ENCODE assay signal across 8 cellular contexts in the genomic region with DNA sequence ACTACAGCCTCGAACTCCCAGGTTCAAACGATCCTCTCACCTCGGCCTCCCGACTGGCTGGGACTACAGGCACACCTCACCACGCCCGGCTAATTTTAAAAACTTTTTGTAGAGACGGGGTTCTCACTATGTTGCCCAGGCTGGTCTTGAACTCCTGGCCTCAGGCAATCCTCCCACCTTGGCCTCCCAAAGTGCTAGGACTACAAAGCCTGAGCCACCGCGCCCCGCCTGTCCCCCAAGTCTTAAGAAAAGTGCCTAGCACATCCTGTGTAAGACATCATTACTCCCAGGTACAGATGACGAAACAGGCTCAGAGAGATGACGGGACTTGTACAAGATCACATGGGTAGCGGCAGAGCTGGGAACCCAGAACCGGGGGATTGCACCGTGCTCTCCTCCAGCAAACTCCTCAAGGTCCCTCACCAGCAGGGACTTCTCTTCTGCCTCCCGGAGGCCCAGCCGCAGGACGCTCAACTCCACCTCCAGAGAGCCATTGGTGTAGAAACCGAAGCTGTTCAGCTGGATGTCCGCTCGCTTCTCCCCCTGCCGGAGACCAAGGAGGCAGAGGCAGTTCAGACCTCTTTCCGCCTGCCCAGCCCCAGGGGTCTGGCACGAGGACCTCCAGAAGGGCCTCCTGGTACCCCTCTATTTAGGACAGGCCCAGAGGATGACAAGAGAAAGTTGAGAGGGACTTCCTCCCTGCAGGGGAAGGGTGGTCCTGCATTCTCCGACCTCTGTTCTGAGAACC. TPM values are rescaled to one million over a fixed set of nuclear protein-coding genes. Genes with fewer than 3 reads are reported as not detected.
DNase-seq lines count a peak whose midpoint lies in the region; ATAC-seq and TF ChIP-seq lines count a peak whose summit lies in the region.

No MANE protein-coding gene starts in this region.

- H3K36me3 ChIP-seq in KMS-11 (ENCODE audit: insufficient read depth): no peaks in the 10 kb centered on the region
- peaks cover 0 to 7% of the 10 kb centered on the region in 2 donors for H3K36me3 ChIP-seq in prostate gland

- WGBS in right cardiac atrium: 28% methylated on average over 25 of the region's 25 CpGs
- 29% methylated on average over 24 of the region's 25 CpGs for WGBS in prostate gland

- peak overlapping the region; percentile 100 for H3K27ac Mint-ChIP-seq in T-helper 1 cell treated with Interleukin-12 subunit alpha and Interleukin-12 subunit beta and Interleukin-4 antibody, amounts not matched to agents 30 μg/mL and 1 μg/mL, for 36 hours

- peak; percentile 9 to 17 for ATAC-seq in right cardiac atrium
- ATAC-seq in HG02678 (IDR thresholded peaks at IDR 0.05; ENCODE audit: unreplicated experiment): no peak

- H3K27me3 ChIP-seq in KMS-11 (ENCODE audit: insufficient read depth, low read depth) (no peaks in the 10 kb centered on the region), right cardiac atrium (ENCODE audit: control insufficient read depth, insufficient read depth) (no peaks in the 10 kb centered on the region), prostate gland (replicated peaks; ENCODE audit: insufficient read depth) (no peaks in the 10 kb centered on the region)

- H4K20me1 ChIP-seq in KMS-11 (ENCODE audit: insufficient read depth): no peaks in the 10 kb centered on the region

- TF ChIP-seq POLR2A in prostate gland (IDR thresholded peaks at IDR 0.05): peak; percentile 51

- intact Hi-C loops in right cardiac atrium (cut with DNase I): loop anchor here in 1 of 4 donors (10.0 kb wide), 1 partner anchor 128 kb away; no protein-coding TSS in a partner anchor
- intact Hi-C loops in prostate gland (cut with DNase I): loop anchor here (5.0 to 10.0 kb wide), 2 partner anchors 126 to 202 kb away; a partner anchor contains a TSS

- H2AFZ ChIP-seq in KMS-11 (ENCODE audit: low read depth): peak overlapping the region; percentile 70

- peak overlapping the region; percentile 63 for H3K4me2 ChIP-seq in KMS-11

- peaks cover 31% of the 10 kb centered on the region for H3K4me1 Mint-ChIP-seq in T-helper 1 cell treated with Interleukin-12 subunit alpha and Interleukin-12 subunit beta and Interleukin-4 antibody, amounts not matched to agents 30 μg/mL and 1 μg/mL, for 36 hours (ENCODE audit: low read depth)

- no peaks in the 10 kb centered on the region for H3K9me3 ChIP-seq in right cardiac atrium (ENCODE audit: control insufficient read depth, low read length)
- H3K9me3 ChIP-seq in prostate gland: no peaks in the 10 kb centered on the region

- H3K27me3 Mint-ChIP-seq in T-helper 1 cell treated with Interleukin-12 subunit alpha and Interleukin-12 subunit beta and Interleukin-4 antibody, amounts not matched to agents 30 μg/mL and 1 μg/mL, for 36 hours (ENCODE audit: low read depth): no peaks in the 10 kb centered on the region

- no peaks in the 10 kb centered on the region; the same call in 1 of the 2 replicates for H3K79me2 ChIP-seq in KMS-11 (ENCODE audit: insufficient read depth, low read depth)

- H3K4me3 Mint-ChIP-seq in T-helper 1 cell treated with Interleukin-12 subunit alpha and Interleukin-12 subunit beta and Interleukin-4 antibody, amounts not matched to agents 30 μg/mL and 1 μg/mL, for 36 hours: peak overlapping the region; percentile 97

- H3K36me3 Mint-ChIP-seq in T-helper 1 cell treated with Interleukin-12 subunit alpha and Interleukin-12 subunit beta and Interleukin-4 antibody, amounts not matched to agents 30 μg/mL and 1 μg/mL, for 36 hours (ENCODE audit: low read depth): peaks cover 14% of the 10 kb centered on the region

- TF ChIP-seq CTCF in KMS-11 (conservative IDR thresholded peaks at IDR 0.05; ENCODE audit: low read depth, low read length) (peak; percentile 49; the same call in 1 of the 2 replicates), prostate gland (IDR thresholded peaks at IDR 0.05) (peak; percentile 33 to 81 (median 62))

- peak overlapping the region; percentile 54 for H3K27ac ChIP-seq in KMS-11
- peak overlapping the region; percentile 100 for H3K27ac ChIP-seq in angular gyrus (ENCODE audit: low read depth, low read length)
- H3K27ac ChIP-seq in right cardiac atrium (ENCODE audit: low read length): peak overlapping the region; percentile 96
- H3K27ac ChIP-seq in prostate gland: peak overlapping the region; percentile 93 to 97

- no peaks in the 10 kb centered on the region for H3K9me3 Mint-ChIP-seq in T-helper 1 cell treated with Interleukin-12 subunit alpha and Interleukin-12 subunit beta and Interleukin-4 antibody, amounts not matched to agents 30 μg/mL and 1 μg/mL, for 36 hours

- peak overlapping the region; percentile 60; the same call in 1 of the 2 replicates for H3K9ac ChIP-seq in KMS-11

- no peak overlapping the region for H3K4me3 ChIP-seq in KMS-11 (IDR thresholded peaks at IDR 0.05; ENCODE audit: insufficient read depth, low read depth, low read length)
- H3K4me3 ChIP-seq in right cardiac atrium (ENCODE audit: low read length): peak overlapping the region; percentile 61
- peak overlapping the region; percentile 67 to 92 for H3K4me3 ChIP-seq in prostate gland

- DNase-seq in EL: peak; percentile 89
- DNase-seq in right cardiac atrium: peak; percentile 82 to 92 (median 89)
- peak; percentile 65 for DNase-seq in prostate gland (ENCODE audit: low spot score)
- DNase-seq in NCI-H187 (lab: John Stamatoyannopoulos, UW): no peak

- H3K4me1 ChIP-seq in KMS-11 (ENCODE audit: low read depth, poor library complexity, severe bottlenecking) (peaks cover 30% of the 10 kb centered on the region), right cardiac atrium (ENCODE audit: control insufficient read depth, insufficient read depth, low read length) (peaks cover 9% of the 10 kb centered on the region), prostate gland (replicated peaks) (peaks cover 16% of the 10 kb centered on the region)

RNA-seq across cellular contexts. Expression of a gene that starts 1.0 kb away (rescaled TPM):
- total RNA-seq in right cardiac atrium (10 to 100 TPM; 28.2 to 38.4 (median 33.0) TPM), prostate gland (10 to 100 TPM; 62.7 to 98.0 TPM)
- polyA plus RNA-seq in right cardiac atrium: 36.8 TPM

RNA-seq across cellular contexts. Expression of a gene that starts 3.1 kb away (rescaled TPM):
- total RNA-seq in right cardiac atrium (10 to 100 TPM; 68.8 to 89.5 (median 78.8) TPM), prostate gland (10 to 100 TPM; 37.0 to 74.2 TPM)
- 92.6 TPM for polyA plus RNA-seq in right cardiac atrium

RNA-seq across cellular contexts. Expression of a gene that starts 15.9 kb away (rescaled TPM):
- total RNA-seq in right cardiac atrium (100 to 1,000 TPM; 136 to 537 (median 382) TPM), prostate gland (100 to 1,000 TPM in 1 of 2 donors, 10 to 100 TPM in 1; 95.1 to 165 TPM)
- 273 TPM for polyA plus RNA-seq in right cardiac atrium

RNA-seq across cellular contexts. Expression of a gene that starts 30.9 kb away (rescaled TPM):
- total RNA-seq in right cardiac atrium (under 1 TPM in 2 of 4 donors, not detected in 2; 0.09 to 0.25 TPM), prostate gland (10 to 100 TPM; 35.5 to 45.1 TPM)
- 0.54 TPM for polyA plus RNA-seq in right cardiac atrium

RNA-seq across cellular contexts. Expression of a gene that starts 36.2 kb away (rescaled TPM):
- total RNA-seq in right cardiac atrium (1 to 10 TPM; 2.0 to 3.7 (median 3.4) TPM), prostate gland (1 to 10 TPM; 3.6 to 4.8 TPM)
- 0.84 TPM for polyA plus RNA-seq in right cardiac atrium

Comparison
In these comparisons a context has a peak if more than half of its experiments do, and no peak if none do; other contexts are left out.
1. DNase-seq: peak in EL (single experiment), right cardiac atrium (3 of 3) and prostate gland (single experiment); none in NCI-H187 (0 of 2).
2. Peak in every context shown above with its lines, with median percentiles within 50 percentile points of each other: H3K27ac ChIP-seq.